ENCODE assay signal across 8 cellular contexts in genomic region chr14:73567951-73568885, GRCh38. TPM values are rescaled to one million over a fixed set of nuclear protein-coding genes. Genes with fewer than 3 reads are reported as not detected.
A peak's percentile ranks its signal among the peaks of the same experiment; 100 is the strongest.
DNase-seq lines count a peak whose midpoint lies in the region; ATAC-seq, FAIRE-seq and TF ChIP-seq lines count a peak whose summit lies in the region.

No MANE protein-coding gene starts in this region.

- peaks cover 45 to 59% (median 49%) of the 10 kb centered on the region in 3 donors for H3K4me1 Mint-ChIP-seq in CD8-positive, alpha-beta memory T cell
- H3K4me1 Mint-ChIP-seq in memory B cell, result peaks cover 24% of the 10 kb centered on the region

- CTCF ChIA-PET in CD8-positive, alpha-beta memory T cell (lab: Charles Lee), result interaction anchor here (0.6 to 5.4 kb wide), 11 partner anchors 8 to 77 kb away, joined by 3 to 44 read pairs (median 11); partner anchors contain the start of genes ACOT4, ACOT6 and RIOX1

- H3K27ac ChIP-seq in CD8-positive, alpha-beta memory T cell (ENCODE audit: low read depth, low read length), result peak overlapping the region; percentile 67

- peak overlapping the region; percentile 90 to 99 (median 93) for H3K4me3 Mint-ChIP-seq in CD8-positive, alpha-beta memory T cell
- H3K4me3 Mint-ChIP-seq in memory B cell, result peak overlapping the region; percentile 96

- H3K4me1 ChIP-seq in CD8-positive, alpha-beta memory T cell (ENCODE audit: insufficient read depth, low read length), result peaks cover 23% of the 10 kb centered on the region

- peak; percentile 13 for FAIRE-seq in urothelium cell line (lab: Jason Lieb, UNC)

- POLR2A ChIA-PET in CD8-positive, alpha-beta memory T cell (lab: Charles Lee), result interaction anchor here (0.6 to 2.8 kb wide), 13 partner anchors 24 to 516 kb away, joined by 3 to 46 read pairs (median 3); partner anchors contain the start of genes ACOT4, ACOT6, ALDH6A1 and LIN52

- in situ Hi-C loops in astrocyte of the spinal cord (cut with HindIII; ENCODE audit: low sequenced_read_pairs), result no loop called here

- no peaks in the 10 kb centered on the region for H3K9me3 Mint-ChIP-seq in CD8-positive, alpha-beta memory T cell
- no peaks in the 10 kb centered on the region for H3K9me3 Mint-ChIP-seq in memory B cell

- H3K4me3 ChIP-seq in CD8-positive, alpha-beta memory T cell (ENCODE audit: low read length), result peak overlapping the region; percentile 83
- H3K4me3 ChIP-seq in MG63, result peak overlapping the region; percentile 63
- H3K4me3 ChIP-seq in astrocyte of the spinal cord (ENCODE audit: low read depth, low read length), result peak overlapping the region; percentile 54

- H3K36me3 Mint-ChIP-seq in CD8-positive, alpha-beta memory T cell, result peaks cover 0 to 28% (median 11%) of the 10 kb centered on the region in 3 donors
- peaks cover 8% of the 10 kb centered on the region for H3K36me3 Mint-ChIP-seq in memory B cell

- no peak for TF ChIP-seq CTCF in astrocyte of the spinal cord (IDR thresholded peaks at IDR 0.05; ENCODE audit: low read depth, low read length)

- H3K27me3 Mint-ChIP-seq in CD8-positive, alpha-beta memory T cell, result no peaks in the 10 kb centered on the region
- no peaks in the 10 kb centered on the region for H3K27me3 Mint-ChIP-seq in memory B cell

- no peaks in the 10 kb centered on the region for H3K9me3 ChIP-seq in CD8-positive, alpha-beta memory T cell (ENCODE audit: low read length)
- no peaks in the 10 kb centered on the region for H3K9me3 ChIP-seq in MG63

- no peak for DNase-seq in CD8-positive, alpha-beta memory T cell
- DNase-seq in MG63, result no peak
- DNase-seq in astrocyte of the spinal cord (ENCODE audit: low read depth, low spot score), result peak; percentile 6
- no peak for DNase-seq in memory B cell (ENCODE audit: low spot score in 2 of 2)
- DNase-seq in urothelium cell line (ENCODE audit: low spot score), result peak; percentile 57
- no peak for DNase-seq in epidermal melanocyte (ENCODE audit: insufficient read length, low spot score)
- no peak for DNase-seq in NCI-H345 treated with DMSO at 0.1 percent for 48 hours (lab: John Stamatoyannopoulos, UW; ENCODE audit: unreplicated experiment)
- DNase-seq in DMS 273 (lab: John Stamatoyannopoulos, UW; ENCODE audit: unreplicated experiment), result no peak

- no peaks in the 10 kb centered on the region for H3K36me3 ChIP-seq in CD8-positive, alpha-beta memory T cell (ENCODE audit: insufficient read depth, low read length)
- H3K36me3 ChIP-seq in MG63, result no peaks in the 10 kb centered on the region; the same call in 1 of the 2 replicates

- peak overlapping the region; percentile 94 to 99 (median 96) for H3K27ac Mint-ChIP-seq in CD8-positive, alpha-beta memory T cell
- peak overlapping the region; percentile 94 for H3K27ac Mint-ChIP-seq in memory B cell

- ATAC-seq in memory B cell (ENCODE audit: low read depth), result no peak

- no peaks in the 10 kb centered on the region for H3K27me3 ChIP-seq in CD8-positive, alpha-beta memory T cell (ENCODE audit: insufficient read depth, low read length, poor library complexity, severe bottlenecking)
- no peaks in the 10 kb centered on the region for H3K27me3 ChIP-seq in MG63

RNA-seq across cellular contexts. Expression of gene ACOT2, which starts 0.8 kb away (rescaled TPM):
- 10 to 100 TPM; 16.2 to 16.4 TPM for total RNA-seq in CD8-positive, alpha-beta memory T cell
- polyA plus RNA-seq in CD8-positive, alpha-beta memory T cell, result 22.4 TPM
- 27.8 and 33.4 TPM in 2 replicates for total RNA-seq in MG63 (2014; rRNA removed; shearing (Covaris generic); ENCODE audit: low replicate concordance)

RNA-seq across cellular contexts. Expression of gene HEATR4, which starts 9.5 kb away (rescaled TPM):
- not detected for total RNA-seq in CD8-positive, alpha-beta memory T cell
- 1.0 TPM for polyA plus RNA-seq in CD8-positive, alpha-beta memory T cell
- not detected in 2 replicates for total RNA-seq in MG63 (2014; rRNA removed; shearing (Covaris generic); ENCODE audit: low replicate concordance)

RNA-seq across cellular contexts. Expression of gene ACOT4, which starts 23.5 kb away (rescaled TPM):
- 1 to 10 TPM; 4.0 to 5.0 TPM for total RNA-seq in CD8-positive, alpha-beta memory T cell
- polyA plus RNA-seq in CD8-positive, alpha-beta memory T cell, result 5.0 TPM
- 0.44 and 0.76 TPM in 2 replicates for total RNA-seq in MG63 (2014; rRNA removed; shearing (Covaris generic); ENCODE audit: low replicate concordance)

RNA-seq across cellular contexts. Expression of gene ACOT1, which starts 31.3 kb away (rescaled TPM):
- 1 to 10 TPM; 1.8 to 1.9 TPM for total RNA-seq in CD8-positive, alpha-beta memory T cell
- polyA plus RNA-seq in CD8-positive, alpha-beta memory T cell, result 3.1 TPM
- total RNA-seq in MG63 (2014; rRNA removed; shearing (Covaris generic); ENCODE audit: low replicate concordance), result 0.16 TPM in 1 of 2 replicates, not detected in the other

RNA-seq across cellular contexts. Expression of gene ACOT6, which starts 44.1 kb away (rescaled TPM):
- total RNA-seq in CD8-positive, alpha-beta memory T cell, result not detected
- polyA plus RNA-seq in CD8-positive, alpha-beta memory T cell, result not detected
- not detected in 2 replicates for total RNA-seq in MG63 (2014; rRNA removed; shearing (Covaris generic); ENCODE audit: low replicate concordance)

Comparison
In these comparisons a context has a peak if more than half of its experiments do, and no peak if none do; other contexts are left out.
1. DNase-seq: peak in astrocyte of the spinal cord (single experiment) and urothelium cell line (single experiment); none in CD8-positive, alpha-beta memory T cell (0 of 5), MG63 (single experiment), memory B cell (0 of 2), epidermal melanocyte (single experiment), NCI-H345 treated with DMSO at 0.1 percent for 48 hours (single experiment) and DMS 273 (single experiment).
2. Peak in every context shown above with its lines, with median percentiles within 50 percentile points of each other: H3K4me3 ChIP-seq.